19 cellular contexts compared by ENCODE assay signal in genomic region chr7:29443552-29443951, GRCh38.
DNase-seq lines count a peak whose midpoint lies in the region; ATAC-seq, FAIRE-seq and TF ChIP-seq lines count a peak whose summit lies in the region.
"Had no signal": no experiment of that assay in that cellular context is flagged by ENCODE, and none has a peak within 500 bp of the region (broad histone marks: within the 10 kb centered on the region; RNA-seq: fewer than 3 reads in every experiment).

No MANE protein-coding gene starts in this region.

- H3K9me3 ChIP-seq in HEK293 (ENCODE audit: control insufficient read depth, insufficient read depth, low read depth, low read length), result no peaks in the 10 kb centered on the region
- H3K9me3 ChIP-seq in K562 (replicated peaks; ENCODE audit: control insufficient read depth, insufficient read depth, low read depth, low read length), result no peaks in the 10 kb centered on the region
- H3K9me3 ChIP-seq in lower lobe of right lung, result no peaks in the 10 kb centered on the region
- H3K9me3 ChIP-seq: BLaER1 treated with 17β-estradiol and CSF1 and Interleukin-3, amounts not matched to agents 10 nM and 100 nM; HAP-1 had no signal

- BruUV-seq in K562 (replicated peaks; lab: Mats Ljungman, UMichigan), result no TSS peak

- intact Hi-C loops in Right ventricle myocardium superior (cut with DNase I), result no loop called here
- intact Hi-C loops in cardiac septum (cut with DNase I), result no loop called here
- intact Hi-C loops in K562 (cut with micrococcal nuclease), result no loop called here
- intact Hi-C loops in left ventricle myocardium superior (cut with micrococcal nuclease), result no loop called here
- intact Hi-C loops in lower lobe of right lung (cut with DNase I), result no loop called here

- H3K36me3 ChIP-seq in HEK293 (ENCODE audit: control insufficient read depth in 2 of 2, insufficient read depth in 1 of 2, low read length in 2 of 2), result no peaks in the 10 kb centered on the region
- no peaks in the 10 kb centered on the region for H3K36me3 ChIP-seq in K562 (ENCODE audit: control insufficient read depth, insufficient read depth, low read length)
- no peaks in the 10 kb centered on the region for H3K36me3 ChIP-seq in lower lobe of right lung
- H3K36me3 ChIP-seq: BLaER1 treated with 17β-estradiol and CSF1 and Interleukin-3, amounts not matched to agents 10 nM and 100 nM; HAP-1 had no signal

- no peak overlapping the region for H3K4me3 Mint-ChIP-seq in activated naive CD8-positive, alpha-beta T cell treated with anti-CD3 and anti-CD28 coated beads, Interleukin-2, amount 50 U/mL, for 24 hours
- H3K4me3 Mint-ChIP-seq: B cell; CD8-positive, alpha-beta T cell had no signal

- H3K9me1 ChIP-seq in K562 (ENCODE audit: control insufficient read depth, insufficient read depth, low read length), result no peaks in the 10 kb centered on the region

- H3K27me3 ChIP-seq in K562 (ENCODE audit: control insufficient read depth in 2 of 2, insufficient read depth in 2 of 2, low read length in 2 of 2), result peaks cover 0 to 3% of the 10 kb centered on the region in 2 experiments; a peak in 1 of 5 replicates
- H3K27me3 ChIP-seq in lower lobe of right lung (ENCODE audit: low read depth), result no peaks in the 10 kb centered on the region
- H3K27me3 ChIP-seq: BLaER1 treated with 17β-estradiol and CSF1 and Interleukin-3, amounts not matched to agents 10 nM and 100 nM had no signal

- no peak overlapping the region for H3K4me3 ChIP-seq in HEK293 (ENCODE audit: low read depth, low read length)
- H3K4me3 ChIP-seq in K562, result no peak overlapping the region
- no peak overlapping the region for H3K4me3 ChIP-seq in lower lobe of right lung
- H3K4me3 ChIP-seq: BLaER1 treated with 17β-estradiol and CSF1 and Interleukin-3, amounts not matched to agents 10 nM and 100 nM; GM12878; GM23248; HAP-1 had no signal

- POLR2A ChIA-PET in HEK293 (lab: Yijun Ruan, JAX) (no interaction called here), K562 (lab: Yijun Ruan, JAX) (no interaction called here)

- H3K27ac Mint-ChIP-seq in activated naive CD8-positive, alpha-beta T cell treated with anti-CD3 and anti-CD28 coated beads, Interleukin-2, amount 50 U/mL, for 24 hours, result no peak overlapping the region
- H3K27ac Mint-ChIP-seq: B cell; CD8-positive, alpha-beta T cell had no signal

- H3K4me1 Mint-ChIP-seq in activated naive CD8-positive, alpha-beta T cell treated with anti-CD3 and anti-CD28 coated beads, Interleukin-2, amount 50 U/mL, for 24 hours, result no peaks in the 10 kb centered on the region
- H3K4me1 Mint-ChIP-seq: B cell had no signal

- H3K9me3 Mint-ChIP-seq in activated naive CD8-positive, alpha-beta T cell treated with anti-CD3 and anti-CD28 coated beads, Interleukin-2, amount 50 U/mL, for 24 hours, result no peaks in the 10 kb centered on the region
- H3K9me3 Mint-ChIP-seq: CD8-positive, alpha-beta T cell had no signal

- no peaks in the 10 kb centered on the region for H3K27me3 Mint-ChIP-seq in activated naive CD8-positive, alpha-beta T cell treated with anti-CD3 and anti-CD28 coated beads, Interleukin-2, amount 50 U/mL, for 24 hours
- H3K27me3 Mint-ChIP-seq: B cell had no signal

- H3K4me1 ChIP-seq in HEK293 (ENCODE audit: control insufficient read depth, insufficient read depth, low read length), result peaks cover 11% of the 10 kb centered on the region
- no peaks in the 10 kb centered on the region for H3K4me1 ChIP-seq in K562 (replicated peaks in 1 of 2; ENCODE audit: control insufficient read depth in 2 of 2, insufficient read depth in 2 of 2, low read length in 2 of 2)
- no peaks in the 10 kb centered on the region for H3K4me1 ChIP-seq in lower lobe of right lung
- H3K4me1 ChIP-seq: BLaER1 treated with 17β-estradiol and CSF1 and Interleukin-3, amounts not matched to agents 10 nM and 100 nM had no signal

- no peaks in the 10 kb centered on the region for H3K36me3 Mint-ChIP-seq in activated naive CD8-positive, alpha-beta T cell treated with anti-CD3 and anti-CD28 coated beads, Interleukin-2, amount 50 U/mL, for 24 hours (ENCODE audit: low read depth)
- H3K36me3 Mint-ChIP-seq: CD8-positive, alpha-beta T cell had no signal

- H2AFZ ChIP-seq in K562 (ENCODE audit: low read depth, low read length), result no peak overlapping the region
- H2AFZ ChIP-seq: GM23248 had no signal

- no peak for FAIRE-seq in K562 (lab: Jason Lieb, UNC)
- FAIRE-seq: GM12878 had no signal

- WGBS in K562 (ENCODE audit: insufficient coverage, low coverage, missing lambda C conversion rate), result 0% methylated on average over 1 of the region's 1 CpG

- H3K27ac ChIP-seq in HEK293 (ENCODE audit: extremely low read depth, low read depth, low read length) (no peak overlapping the region), K562 (ENCODE audit: extremely low read depth, low read depth, low read length) (no peak overlapping the region), lower lobe of right lung (no peak overlapping the region)
- H3K27ac ChIP-seq: BLaER1 treated with 17β-estradiol and CSF1 and Interleukin-3, amounts not matched to agents 10 nM and 100 nM; GM23248; HL-60 had no signal

- H3K9ac ChIP-seq in K562 (ENCODE audit: insufficient read depth in 1 of 2, low read depth in 2 of 2, low read length in 2 of 2), result no peak overlapping the region
- H3K9ac ChIP-seq: BLaER1 treated with 17β-estradiol and CSF1 and Interleukin-3, amounts not matched to agents 10 nM and 100 nM; GM23248 had no signal

- TF ChIP-seq RAD21 in K562 (CRISPR knock-in tag; conservative IDR thresholded peaks at IDR 0.05 in 1 of 2, IDR thresholded peaks at IDR 0.05 in 1 of 2), result no peak

- no peaks in the 10 kb centered on the region; the same call in 1 of the 2 replicates for H4K20me1 ChIP-seq in K562 (replicated peaks; ENCODE audit: control insufficient read depth, insufficient read depth, low read length)
- H4K20me1 ChIP-seq: BLaER1 treated with 17β-estradiol and CSF1 and Interleukin-3, amounts not matched to agents 10 nM and 100 nM had no signal

- TF ChIP-seq CTCF in HEK293 (tag by site-specific recombination; IDR thresholded peaks at IDR 0.05) (no peak), K562 (IDR thresholded peaks at IDR 0.05 in 2 of 3, conservative IDR thresholded peaks at IDR 0.05 in 1 of 3; ENCODE audit: insufficient read depth in 2 of 3, low read depth in 1 of 3, low read length in 3 of 3) (no peak), lower lobe of right lung (IDR thresholded peaks at IDR 0.05) (no peak)

- in situ Hi-C loops in K562 (cut with MboI), result no loop called here

- DNase-seq in Right ventricle myocardium superior, result no peak
- no peak for DNase-seq in cardiac septum (ENCODE audit: low spot score)
- DNase-seq in K562 (ENCODE audit: extremely low read depth in 1 of 4, low spot score in 3 of 4), result no peak
- no peak for DNase-seq in left ventricle myocardium superior
- no peak for DNase-seq in lower lobe of right lung
- DNase-seq in activated naive CD8-positive, alpha-beta T cell treated with anti-CD3 and anti-CD28 coated beads, Interleukin-2, amount 50 U/mL, for 24 hours, result no peak
- DNase-seq in HPDE6-E6E7 (ENCODE audit: extremely low spot score), result no peak
- DNase-seq: Calu3; CD8-positive, alpha-beta T cell; DMS79 treated with DMSO at 0.1 percent for 48 hours; GF-D8; GM23248; IMR-90 had no signal

- CTCF ChIA-PET in HEK293 (lab: Yijun Ruan, JAX) (no interaction called here), K562 (lab: Yijun Ruan, JAX; ENCODE audit: low intra/inter-chr PET ratio) (interaction anchor here (0.5 kb wide), 1 partner anchor 43 kb away, joined by 5 read pairs; no protein-coding TSS in a partner anchor)

- no peaks in the 10 kb centered on the region for H3K79me2 ChIP-seq in K562 (ENCODE audit: control insufficient read depth, insufficient read depth, low read length)

- peak; percentile 47 for ATAC-seq in Right ventricle myocardium superior (ENCODE audit: poor library complexity)
- no peak for ATAC-seq in K562
- peak; percentile 61 for ATAC-seq in left ventricle myocardium superior
- no peak for ATAC-seq in lower lobe of right lung
- no peak for ATAC-seq in activated naive CD8-positive, alpha-beta T cell treated with anti-CD3 and anti-CD28 coated beads, Interleukin-2, amount 50 U/mL, for 24 hours
- ATAC-seq: CD8-positive, alpha-beta T cell; GM12878 had no signal

- H3K4me2 ChIP-seq in K562 (ENCODE audit: insufficient read depth, low read length), result no peak overlapping the region
- H3K4me2 ChIP-seq: BLaER1 treated with 17β-estradiol and CSF1 and Interleukin-3, amounts not matched to agents 10 nM and 100 nM had no signal

- no peak for TF ChIP-seq POLR2A in K562 (conservative IDR thresholded peaks at IDR 0.05)

- TF ChIP-seq EP300 in K562 (IDR thresholded peaks at IDR 0.05; ENCODE audit: low read length), result no peak

TF ChIP-seq in HEK293, 187 proteins besides CTCF, POLR2A, EP300 and RAD21:
- TF ChIP-seq ZFHX2 (tag by site-specific recombination; conservative IDR thresholded peaks at IDR 0.05), result peak; percentile 34; the same call in 1 of the 2 replicates
- TF ChIP-seq ZNF571 (tag by site-specific recombination; IDR thresholded peaks at IDR 0.05), result no peak
- TF ChIP-seq ZBTB44 (tag by site-specific recombination; IDR thresholded peaks at IDR 0.05), result no peak
TF ChIP-seq in HEK293: peak in this region for 1.

TF ChIP-seq in K562, 482 proteins besides CTCF, POLR2A, EP300 and RAD21 (continues in another document):
- TF ChIP-seq MAFG (tag; conservative IDR thresholded peaks at IDR 0.05) (0 out of 2 replicates have a peak, but pooled peaks have one; percentile 28), FOXJ2 (tag; IDR thresholded peaks at IDR 0.05) (0 out of 2 replicates have a peak, but pooled peaks have one; percentile 35), VEZF1 (CRISPR knock-in tag; IDR thresholded peaks at IDR 0.05) (peak; percentile 43; the same call in 1 of the 2 replicates), ASH1L (IDR thresholded peaks at IDR 0.05; ENCODE audit: borderline replicate concordance, low read depth, partially characterized antibody) (no peak)

Comparison
In these comparisons a context has a peak if more than half of its experiments do, and no peak if none do; other contexts are left out.
1. ATAC-seq: peak in Right ventricle myocardium superior (single experiment) and left ventricle myocardium superior (single experiment); none in K562 (single experiment), lower lobe of right lung (0 of 2) and activated naive CD8-positive, alpha-beta T cell treated with anti-CD3 and anti-CD28 coated beads, Interleukin-2, amount 50 U/mL, for 24 hours (single experiment).